In the genomic region with DNA sequence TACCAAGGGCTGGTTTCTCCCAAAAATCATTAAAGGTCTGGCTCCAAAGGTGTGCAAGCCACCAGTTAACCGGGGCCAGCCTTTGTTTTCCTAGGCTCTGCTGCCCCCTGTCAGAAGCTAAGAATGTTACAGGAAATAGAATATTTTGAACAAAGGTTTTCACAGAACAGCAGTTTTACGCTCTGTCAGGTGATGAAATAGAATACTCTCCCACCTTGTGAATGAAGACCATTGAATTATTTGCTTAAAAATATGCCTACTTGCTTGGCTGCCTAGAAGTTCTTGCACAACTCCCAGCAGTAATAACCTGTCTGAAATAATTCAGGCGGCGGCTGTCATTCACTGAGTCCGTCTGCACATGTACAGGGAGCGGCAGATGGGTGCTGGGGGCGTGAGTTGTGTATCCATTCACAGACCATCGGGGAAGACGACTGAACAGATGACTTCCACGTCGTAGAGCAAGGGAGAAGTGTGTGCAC, we compare ENCODE assay signal across 8 cellular contexts. TPM values are rescaled to one million over a fixed set of nuclear protein-coding genes. Genes with fewer than 3 reads are reported as not detected.
DNase-seq lines count a peak whose midpoint lies in the region; ATAC-seq, FAIRE-seq and TF ChIP-seq lines count a peak whose summit lies in the region.

No MANE protein-coding gene starts in this region.

- H3K14ac ChIP-seq in H1 (ENCODE audit: insufficient read length), result no peak overlapping the region

- H3K36me3 Mint-ChIP-seq in CD8-positive, alpha-beta memory T cell, result no peaks in the 10 kb centered on the region

- TF ChIP-seq RAD21 in H1 (IDR thresholded peaks at IDR 0.05 in 1 of 2, conservative IDR thresholded peaks at IDR 0.05 in 1 of 2; ENCODE audit: low read depth in 2 of 2, low read length in 2 of 2), result peak; percentile 97

- ATAC-seq in HG03175 (IDR thresholded peaks at IDR 0.05; ENCODE audit: unreplicated experiment), result no peak

- 72% methylated on average over 11 of the region's 11 CpGs; no CpG with 5 or more reads in 1 of the 2 experiments for WGBS in H1 (ENCODE audit: extremely low coverage in 1 of 2, insufficient coverage in 1 of 2, insufficient read length in 1 of 2, insufficient replicate concordance in 2 of 2, low coverage in 1 of 2, low lambda C conversion rate in 2 of 2, missing lambda C conversion rate in 1 of 2), 2 experiments

- peaks cover 3 to 18% (median 10%) of the 10 kb centered on the region in 3 donors for H3K4me1 Mint-ChIP-seq in CD8-positive, alpha-beta memory T cell

- no peak overlapping the region for H2BK120ac ChIP-seq in H1 (replicated peaks; ENCODE audit: low read depth, low read length)

- no peak overlapping the region for H3K18ac ChIP-seq in H1 (ENCODE audit: extremely low read depth, low read length)

- FAIRE-seq in H1 (lab: Jason Lieb, UNC), result peak; percentile 57

- no peaks in the 10 kb centered on the region for H3K36me3 ChIP-seq in CD8-positive, alpha-beta memory T cell (ENCODE audit: insufficient read depth, low read length)
- H3K36me3 ChIP-seq in H1 (ENCODE audit: control insufficient read depth in 2 of 4, insufficient read depth in 4 of 4, low read length in 3 of 4), result no peaks in the 10 kb centered on the region

- H4K91ac ChIP-seq in H1 (replicated peaks; ENCODE audit: insufficient read length, low read length), result no peak overlapping the region

- no peaks in the 10 kb centered on the region for H3K79me2 ChIP-seq in H1 (ENCODE audit: control insufficient read depth in 1 of 2, insufficient read depth in 2 of 2, low read length in 2 of 2)

- H3K27ac Mint-ChIP-seq in CD8-positive, alpha-beta memory T cell, result no peak overlapping the region

- H2AK5ac ChIP-seq in H1 (ENCODE audit: low read depth, low read length), result no peak overlapping the region

- H3K23me2 ChIP-seq in H1 (ENCODE audit: low read depth, low read length), result no peaks in the 10 kb centered on the region

- H2BK20ac ChIP-seq in H1 (ENCODE audit: low read length), result no peak overlapping the region

- H3K79me1 ChIP-seq in H1 (ENCODE audit: low read depth, low read length), result no peaks in the 10 kb centered on the region

- TF ChIP-seq CTCF in HFF-Myc (IDR thresholded peaks at IDR 0.05; ENCODE audit: low read depth, low read length, missing control alignments) (peak; percentile 70), H1 (IDR thresholded peaks at IDR 0.05; ENCODE audit: control extremely low read depth in 1 of 3, insufficient read depth in 1 of 3, low read depth in 1 of 3, low read length in 3 of 3) (peak; percentile 36 to 86 (median 75))

- H3K27me3 Mint-ChIP-seq in CD8-positive, alpha-beta memory T cell, result peaks cover 3 to 6% of the 10 kb centered on the region in 2 donors

- H2AFZ ChIP-seq in H1 (ENCODE audit: low read length), result peak overlapping the region; percentile 91; the same call in 1 of the 2 replicates

- H4K8ac ChIP-seq in H1 (ENCODE audit: extremely low read depth, insufficient read depth, low read length), result 0 out of 2 replicates have a peak overlapping the region, but pooled peaks have one; percentile 16

- H3K27me3 ChIP-seq in CD8-positive, alpha-beta memory T cell (ENCODE audit: insufficient read depth, low read length, poor library complexity, severe bottlenecking), result no peaks in the 10 kb centered on the region
- no peaks in the 10 kb centered on the region for H3K27me3 ChIP-seq in H1 (replicated peaks in 1 of 4; ENCODE audit: control insufficient read depth in 3 of 4, extremely low read depth in 1 of 4, insufficient read depth in 3 of 4, low read length in 3 of 4)

- TF ChIP-seq EP300 in H1 (IDR thresholded peaks at IDR 0.05; ENCODE audit: borderline replicate concordance in 1 of 2, low read depth in 2 of 2, low read length in 2 of 2), result no peak

- peak; percentile 41 to 72 (median 54) for DNase-seq in CD8-positive, alpha-beta memory T cell
- DNase-seq in HFF-Myc (ENCODE audit: extremely low read depth, low read depth), result no peak
- peak; percentile 72 for DNase-seq in NCI-H526 treated with DMSO at 0.1 percent for 48 hours (lab: John Stamatoyannopoulos, UW)
- peak; percentile 19 to 33 for DNase-seq in activated CD8-positive, alpha-beta memory T cell treated with anti-CD3 and anti-CD28 coated beads for 1 hour (ENCODE audit: extremely low read depth in 1 of 2, low read depth in 1 of 2)
- peak in 1 of 2 experiments; percentile 70 for DNase-seq in H1 (ENCODE audit: low read depth in 1 of 2, low spot score in 2 of 2)
- peak; percentile 56 for DNase-seq in myocyte (ENCODE audit: low read depth)
- DNase-seq in stimulated activated CD8-positive, alpha-beta memory T cell treated with anti-CD3 and anti-CD28 coated beads, Interleukin-4, amount 100 ng/mL, for 48 hours, result peak; percentile 74

- H3K4me3 Mint-ChIP-seq in CD8-positive, alpha-beta memory T cell, result no peak overlapping the region

- no peak overlapping the region for H4K5ac ChIP-seq in H1 (ENCODE audit: insufficient read length, low read depth, low read length)

- no peaks in the 10 kb centered on the region for H3K9me3 Mint-ChIP-seq in CD8-positive, alpha-beta memory T cell

- POLR2A ChIA-PET in CD8-positive, alpha-beta memory T cell (lab: Charles Lee), result interaction anchor here (0.6 kb wide), 1 partner anchor 346 kb away, joined by 4 read pairs; no protein-coding TSS in a partner anchor
- POLR2A ChIA-PET in H1 (lab: Charles Lee; ENCODE audit: partially characterized antibody), result interaction anchor here (1.2 kb wide), 1 partner anchor 13 kb away, joined by 4 read pairs; no protein-coding TSS in a partner anchor

- H3K9ac ChIP-seq in H1 (replicated peaks in 1 of 4; ENCODE audit: extremely low read depth in 1 of 4, low read depth in 3 of 4, low read length in 3 of 4), result no peak overlapping the region

- no peak overlapping the region for H2BK12ac ChIP-seq in H1 (ENCODE audit: low read depth, low read length)

- H2BK5ac ChIP-seq in H1 (ENCODE audit: low read depth, low read length), result no peak overlapping the region

- no peak overlapping the region for H3K4ac ChIP-seq in H1 (replicated peaks; ENCODE audit: insufficient read length, low read depth, low read length)

- no peaks in the 10 kb centered on the region for H4K20me1 ChIP-seq in H1 (replicated peaks in 1 of 2; ENCODE audit: control insufficient read depth in 1 of 2, insufficient read depth in 2 of 2, low read length in 2 of 2)

- H3K23ac ChIP-seq in H1 (ENCODE audit: insufficient read length), result no peak overlapping the region

- H2BK15ac ChIP-seq in H1 (ENCODE audit: low read length), result no peak overlapping the region

- no peaks in the 10 kb centered on the region for H3K9me3 ChIP-seq in CD8-positive, alpha-beta memory T cell (ENCODE audit: low read length)
- no peaks in the 10 kb centered on the region for H3K9me3 ChIP-seq in H1 (ENCODE audit: insufficient read depth in 2 of 2, low read depth in 1 of 2, low read length in 1 of 2)

- no peak overlapping the region for H3K56ac ChIP-seq in H1 (replicated peaks; ENCODE audit: insufficient read length, low read depth, low read length)

- H3K27ac ChIP-seq in CD8-positive, alpha-beta memory T cell (ENCODE audit: low read depth, low read length), result no peak overlapping the region
- H3K27ac ChIP-seq in H1 (ENCODE audit: low read depth, low read length), result no peak overlapping the region

- H3K4me1 ChIP-seq in CD8-positive, alpha-beta memory T cell (ENCODE audit: insufficient read depth, low read length), result peaks cover 6% of the 10 kb centered on the region
- no peaks in the 10 kb centered on the region for H3K4me1 ChIP-seq in H1 (replicated peaks in 1 of 4; ENCODE audit: control insufficient read depth in 3 of 4, insufficient read depth in 4 of 4, low read length in 3 of 4)

- TF ChIP-seq POLR2A in H1 (IDR thresholded peaks at IDR 0.05; ENCODE audit: control extremely low read depth in 1 of 2, low read depth in 2 of 2, low read length in 2 of 2), result no peak

- H3K4me3 ChIP-seq in CD8-positive, alpha-beta memory T cell (ENCODE audit: low read length), result no peak overlapping the region
- H3K4me3 ChIP-seq in HFF-Myc (replicated peaks; ENCODE audit: low read depth, low read length), result no peak overlapping the region
- no peak overlapping the region for H3K4me3 ChIP-seq in H1 (ENCODE audit: extremely low read depth in 1 of 4, insufficient read depth in 2 of 4, low read depth in 3 of 4, low read length in 4 of 4)

- CTCF ChIA-PET in CD8-positive, alpha-beta memory T cell (lab: Charles Lee), result interaction anchor here (0.9 to 2.1 kb wide), 9 partner anchors 51 to 280 kb away, joined by 3 to 12 read pairs (median 3); no protein-coding TSS in a partner anchor
- CTCF ChIA-PET in H1 (lab: Charles Lee; ENCODE audit: partially characterized antibody), result interaction anchor here (0.6 to 2.9 kb wide), 16 partner anchors 8 to 1321 kb away, joined by 3 to 18 read pairs (median 3); no protein-coding TSS in a partner anchor

- H3K4me2 ChIP-seq in H1 (ENCODE audit: insufficient read depth in 1 of 2, low read depth in 2 of 2, low read length in 2 of 2), result no peak overlapping the region

TF ChIP-seq in H1, 55 proteins besides CTCF, POLR2A, EP300 and RAD21 (continues in another document):
- TF ChIP-seq RXRA (IDR thresholded peaks at IDR 0.05; ENCODE audit: insufficient read depth, low read depth, low read length) (no peak), SIRT6 (IDR thresholded peaks at IDR 0.05; ENCODE audit: low read length) (no peak)

RNA-seq across cellular contexts. Expression of a gene that starts 56.3 kb away (rescaled TPM):
- 100 to 1,000 TPM; 281 to 287 TPM for total RNA-seq in CD8-positive, alpha-beta memory T cell
- polyA plus RNA-seq in CD8-positive, alpha-beta memory T cell, result 153 TPM
- total RNA-seq in H1 (2021; fragmentation: NEBNext Ultra II Directional; extraction: Animal tissue kit (Norgen Biotek cat#: 25700)), result 294 and 320 TPM in 2 replicates
- 189 and 403 TPM in 2 replicates for polyA plus RNA-seq in H1 (2011; rRNA removed)
- polyA plus RNA-seq in H1 (2011; cell fraction: cytosol; rRNA removed), result 286 TPM
- polyA plus RNA-seq in H1 (2011; cell fraction: nucleus; rRNA removed), result 226 TPM
- 258 to 408 TPM (median 296 TPM) in 4 replicates for polyA plus RNA-seq in H1 (2012, experiment 1 of 2)
- 11.0 TPM for polyA plus RNA-seq in H1 (2012, experiment 2 of 2)
- polyA plus RNA-seq in H1 (2013, experiment 1 of 2), result 175 TPM
- 166 TPM for polyA plus RNA-seq in H1 (2013, experiment 2 of 2)
- polyA minus RNA-seq in H1 (2011; rRNA and poly(A)+ RNA removed), result 526 and 935 TPM in 2 replicates
- 141 TPM for polyA minus RNA-seq in H1 (2011; cell fraction: cytosol; rRNA and poly(A)+ RNA removed)
- polyA minus RNA-seq in H1 (2011; cell fraction: nucleus; rRNA and poly(A)+ RNA removed), result 366 TPM
- 285 and 321 TPM in 2 replicates for total RNA-seq in myocyte
- 99.7 TPM for polyA plus RNA-seq in myocyte (2012)
